ENCODE assay signal across 1 cellular context in the genomic region with DNA sequence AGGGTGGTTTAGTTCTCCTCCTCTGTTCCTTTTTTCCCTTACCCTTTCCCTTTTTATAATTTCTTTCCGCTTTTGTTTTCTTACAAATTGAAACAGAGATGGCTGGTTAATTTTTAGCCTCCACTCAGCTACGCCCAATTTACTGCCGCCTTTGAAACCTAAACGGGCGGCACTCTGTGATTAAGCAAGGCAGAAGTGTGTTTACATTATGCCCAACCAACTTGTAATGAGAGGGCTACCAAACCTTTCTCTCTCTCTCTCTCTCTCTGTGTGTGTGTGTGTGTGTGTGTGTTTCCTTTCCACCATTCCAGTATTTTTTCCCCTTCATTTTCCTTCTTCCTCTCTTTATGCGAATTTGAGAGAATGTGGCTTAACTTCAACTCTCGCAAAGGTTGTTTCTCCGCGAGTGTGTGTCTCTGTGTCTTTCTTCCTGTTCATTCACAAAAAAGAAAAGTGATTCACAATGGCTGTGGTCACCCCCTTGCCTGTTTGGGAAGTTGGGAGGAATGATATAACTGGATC.
TF ChIP-seq lines count a peak whose summit lies in the region.

No MANE protein-coding gene starts in this region.

TF ChIP-seq in HepG2, 621 proteins besides CTCF, POLR2A, EP300 and RAD21 (continued from another document and continues in another):
- peak; percentile 82; the same call in 1 of the 2 replicates for TF ChIP-seq DMAP1 (CRISPR knock-in tag; IDR thresholded peaks at IDR 0.05)
- TF ChIP-seq, protein P1, sequence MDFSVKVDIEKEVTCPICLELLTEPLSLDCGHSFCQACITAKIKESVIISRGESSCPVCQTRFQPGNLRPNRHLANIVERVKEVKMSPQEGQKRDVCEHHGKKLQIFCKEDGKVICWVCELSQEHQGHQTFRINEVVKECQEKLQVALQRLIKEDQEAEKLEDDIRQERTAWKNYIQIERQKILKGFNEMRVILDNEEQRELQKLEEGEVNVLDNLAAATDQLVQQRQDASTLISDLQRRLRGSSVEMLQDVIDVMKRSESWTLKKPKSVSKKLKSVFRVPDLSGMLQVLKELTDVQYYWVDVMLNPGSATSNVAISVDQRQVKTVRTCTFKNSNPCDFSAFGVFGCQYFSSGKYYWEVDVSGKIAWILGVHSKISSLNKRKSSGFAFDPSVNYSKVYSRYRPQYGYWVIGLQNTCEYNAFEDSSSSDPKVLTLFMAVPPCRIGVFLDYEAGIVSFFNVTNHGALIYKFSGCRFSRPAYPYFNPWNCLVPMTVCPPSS (IDR thresholded peaks at IDR 0.05): no peak
- no peak for TF ChIP-seq RAD51 (IDR thresholded peaks at IDR 0.05; ENCODE audit: borderline replicate concordance)
- TF ChIP-seq, protein P2, sequence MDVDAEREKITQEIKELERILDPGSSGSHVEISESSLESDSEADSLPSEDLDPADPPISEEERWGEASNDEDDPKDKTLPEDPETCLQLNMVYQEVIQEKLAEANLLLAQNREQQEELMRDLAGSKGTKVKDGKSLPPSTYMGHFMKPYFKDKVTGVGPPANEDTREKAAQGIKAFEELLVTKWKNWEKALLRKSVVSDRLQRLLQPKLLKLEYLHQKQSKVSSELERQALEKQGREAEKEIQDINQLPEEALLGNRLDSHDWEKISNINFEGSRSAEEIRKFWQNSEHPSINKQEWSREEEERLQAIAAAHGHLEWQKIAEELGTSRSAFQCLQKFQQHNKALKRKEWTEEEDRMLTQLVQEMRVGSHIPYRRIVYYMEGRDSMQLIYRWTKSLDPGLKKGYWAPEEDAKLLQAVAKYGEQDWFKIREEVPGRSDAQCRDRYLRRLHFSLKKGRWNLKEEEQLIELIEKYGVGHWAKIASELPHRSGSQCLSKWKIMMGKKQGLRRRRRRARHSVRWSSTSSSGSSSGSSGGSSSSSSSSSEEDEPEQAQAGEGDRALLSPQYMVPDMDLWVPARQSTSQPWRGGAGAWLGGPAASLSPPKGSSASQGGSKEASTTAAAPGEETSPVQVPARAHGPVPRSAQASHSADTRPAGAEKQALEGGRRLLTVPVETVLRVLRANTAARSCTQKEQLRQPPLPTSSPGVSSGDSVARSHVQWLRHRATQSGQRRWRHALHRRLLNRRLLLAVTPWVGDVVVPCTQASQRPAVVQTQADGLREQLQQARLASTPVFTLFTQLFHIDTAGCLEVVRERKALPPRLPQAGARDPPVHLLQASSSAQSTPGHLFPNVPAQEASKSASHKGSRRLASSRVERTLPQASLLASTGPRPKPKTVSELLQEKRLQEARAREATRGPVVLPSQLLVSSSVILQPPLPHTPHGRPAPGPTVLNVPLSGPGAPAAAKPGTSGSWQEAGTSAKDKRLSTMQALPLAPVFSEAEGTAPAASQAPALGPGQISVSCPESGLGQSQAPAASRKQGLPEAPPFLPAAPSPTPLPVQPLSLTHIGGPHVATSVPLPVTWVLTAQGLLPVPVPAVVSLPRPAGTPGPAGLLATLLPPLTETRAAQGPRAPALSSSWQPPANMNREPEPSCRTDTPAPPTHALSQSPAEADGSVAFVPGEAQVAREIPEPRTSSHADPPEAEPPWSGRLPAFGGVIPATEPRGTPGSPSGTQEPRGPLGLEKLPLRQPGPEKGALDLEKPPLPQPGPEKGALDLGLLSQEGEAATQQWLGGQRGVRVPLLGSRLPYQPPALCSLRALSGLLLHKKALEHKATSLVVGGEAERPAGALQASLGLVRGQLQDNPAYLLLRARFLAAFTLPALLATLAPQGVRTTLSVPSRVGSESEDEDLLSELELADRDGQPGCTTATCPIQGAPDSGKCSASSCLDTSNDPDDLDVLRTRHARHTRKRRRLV (CRISPR knock-in tag; IDR thresholded peaks at IDR 0.05): no peak
- TF ChIP-seq, protein P3, sequence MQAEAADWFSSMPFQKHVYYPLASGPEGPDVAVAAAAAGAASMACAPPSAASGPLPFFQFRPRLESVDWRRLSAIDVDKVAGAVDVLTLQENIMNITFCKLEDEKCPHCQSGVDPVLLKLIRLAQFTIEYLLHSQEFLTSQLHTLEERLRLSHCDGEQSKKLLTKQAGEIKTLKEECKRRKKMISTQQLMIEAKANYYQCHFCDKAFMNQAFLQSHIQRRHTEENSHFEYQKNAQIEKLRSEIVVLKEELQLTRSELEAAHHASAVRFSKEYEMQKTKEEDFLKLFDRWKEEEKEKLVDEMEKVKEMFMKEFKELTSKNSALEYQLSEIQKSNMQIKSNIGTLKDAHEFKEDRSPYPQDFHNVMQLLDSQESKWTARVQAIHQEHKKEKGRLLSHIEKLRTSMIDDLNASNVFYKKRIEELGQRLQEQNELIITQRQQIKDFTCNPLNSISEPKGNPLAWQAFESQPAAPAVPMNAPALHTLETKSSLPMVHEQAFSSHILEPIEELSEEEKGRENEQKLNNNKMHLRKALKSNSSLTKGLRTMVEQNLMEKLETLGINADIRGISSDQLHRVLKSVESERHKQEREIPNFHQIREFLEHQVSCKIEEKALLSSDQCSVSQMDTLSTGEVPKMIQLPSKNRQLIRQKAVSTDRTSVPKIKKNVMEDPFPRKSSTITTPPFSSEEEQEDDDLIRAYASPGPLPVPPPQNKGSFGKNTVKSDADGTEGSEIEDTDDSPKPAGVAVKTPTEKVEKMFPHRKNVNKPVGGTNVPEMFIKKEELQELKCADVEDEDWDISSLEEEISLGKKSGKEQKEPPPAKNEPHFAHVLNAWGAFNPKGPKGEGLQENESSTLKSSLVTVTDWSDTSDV (CRISPR knock-in tag; IDR thresholded peaks at IDR 0.05): no peak
- TF ChIP-seq NFE2L1 (CRISPR knock-in tag; IDR thresholded peaks at IDR 0.05; ENCODE audit: borderline replicate concordance): no peak
- TF ChIP-seq, protein P4, sequence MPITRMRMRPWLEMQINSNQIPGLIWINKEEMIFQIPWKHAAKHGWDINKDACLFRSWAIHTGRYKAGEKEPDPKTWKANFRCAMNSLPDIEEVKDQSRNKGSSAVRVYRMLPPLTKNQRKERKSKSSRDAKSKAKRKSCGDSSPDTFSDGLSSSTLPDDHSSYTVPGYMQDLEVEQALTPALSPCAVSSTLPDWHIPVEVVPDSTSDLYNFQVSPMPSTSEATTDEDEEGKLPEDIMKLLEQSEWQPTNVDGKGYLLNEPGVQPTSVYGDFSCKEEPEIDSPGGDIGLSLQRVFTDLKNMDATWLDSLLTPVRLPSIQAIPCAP (CRISPR knock-in tag; IDR thresholded peaks at IDR 0.05; ENCODE audit: low read depth): no peak
- 0 out of 2 replicates have a peak, but pooled peaks have one; percentile 23 for TF ChIP-seq TP53 (CRISPR knock-in tag; conservative IDR thresholded peaks at IDR 0.05)
- TF ChIP-seq SIX1 (CRISPR knock-in tag; IDR thresholded peaks at IDR 0.05; ENCODE audit: borderline replicate concordance): peak; percentile 76; the same call in 1 of the 2 replicates
- peak; percentile 80 for TF ChIP-seq MED1 (CRISPR knock-in tag; IDR thresholded peaks at IDR 0.05)
- TF ChIP-seq ZNF292 (CRISPR knock-in tag; IDR thresholded peaks at IDR 0.05; ENCODE audit: borderline replicate concordance, low read depth): no peak
- TF ChIP-seq, protein P5, sequence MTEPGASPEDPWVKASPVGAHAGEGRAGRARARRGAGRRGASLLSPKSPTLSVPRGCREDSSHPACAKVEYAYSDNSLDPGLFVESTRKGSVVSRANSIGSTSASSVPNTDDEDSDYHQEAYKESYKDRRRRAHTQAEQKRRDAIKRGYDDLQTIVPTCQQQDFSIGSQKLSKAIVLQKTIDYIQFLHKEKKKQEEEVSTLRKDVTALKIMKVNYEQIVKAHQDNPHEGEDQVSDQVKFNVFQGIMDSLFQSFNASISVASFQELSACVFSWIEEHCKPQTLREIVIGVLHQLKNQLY (CRISPR knock-in tag; IDR thresholded peaks at IDR 0.05): peak; percentile 73
- 0 out of 2 replicates have a peak, but pooled peaks have one; percentile 27 for TF ChIP-seq SIN3A (IDR thresholded peaks at IDR 0.05; ENCODE audit: borderline replicate concordance, low read depth, low read length)
- TF ChIP-seq ONECUT2 (CRISPR knock-in tag; IDR thresholded peaks at IDR 0.05): peak; percentile 38; the same call in 1 of the 2 replicates
- TF ChIP-seq, protein P6, sequence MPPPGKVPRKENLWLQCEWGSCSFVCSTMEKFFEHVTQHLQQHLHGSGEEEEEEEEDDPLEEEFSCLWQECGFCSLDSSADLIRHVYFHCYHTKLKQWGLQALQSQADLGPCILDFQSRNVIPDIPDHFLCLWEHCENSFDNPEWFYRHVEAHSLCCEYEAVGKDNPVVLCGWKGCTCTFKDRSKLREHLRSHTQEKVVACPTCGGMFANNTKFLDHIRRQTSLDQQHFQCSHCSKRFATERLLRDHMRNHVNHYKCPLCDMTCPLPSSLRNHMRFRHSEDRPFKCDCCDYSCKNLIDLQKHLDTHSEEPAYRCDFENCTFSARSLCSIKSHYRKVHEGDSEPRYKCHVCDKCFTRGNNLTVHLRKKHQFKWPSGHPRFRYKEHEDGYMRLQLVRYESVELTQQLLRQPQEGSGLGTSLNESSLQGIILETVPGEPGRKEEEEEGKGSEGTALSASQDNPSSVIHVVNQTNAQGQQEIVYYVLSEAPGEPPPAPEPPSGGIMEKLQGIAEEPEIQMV (CRISPR knock-in tag; IDR thresholded peaks at IDR 0.05; ENCODE audit: low read depth): no peak
- TF ChIP-seq PHF8 (CRISPR knock-in tag; IDR thresholded peaks at IDR 0.05): peak; percentile 20; the same call in 1 of the 2 replicates
- TF ChIP-seq, protein P7, sequence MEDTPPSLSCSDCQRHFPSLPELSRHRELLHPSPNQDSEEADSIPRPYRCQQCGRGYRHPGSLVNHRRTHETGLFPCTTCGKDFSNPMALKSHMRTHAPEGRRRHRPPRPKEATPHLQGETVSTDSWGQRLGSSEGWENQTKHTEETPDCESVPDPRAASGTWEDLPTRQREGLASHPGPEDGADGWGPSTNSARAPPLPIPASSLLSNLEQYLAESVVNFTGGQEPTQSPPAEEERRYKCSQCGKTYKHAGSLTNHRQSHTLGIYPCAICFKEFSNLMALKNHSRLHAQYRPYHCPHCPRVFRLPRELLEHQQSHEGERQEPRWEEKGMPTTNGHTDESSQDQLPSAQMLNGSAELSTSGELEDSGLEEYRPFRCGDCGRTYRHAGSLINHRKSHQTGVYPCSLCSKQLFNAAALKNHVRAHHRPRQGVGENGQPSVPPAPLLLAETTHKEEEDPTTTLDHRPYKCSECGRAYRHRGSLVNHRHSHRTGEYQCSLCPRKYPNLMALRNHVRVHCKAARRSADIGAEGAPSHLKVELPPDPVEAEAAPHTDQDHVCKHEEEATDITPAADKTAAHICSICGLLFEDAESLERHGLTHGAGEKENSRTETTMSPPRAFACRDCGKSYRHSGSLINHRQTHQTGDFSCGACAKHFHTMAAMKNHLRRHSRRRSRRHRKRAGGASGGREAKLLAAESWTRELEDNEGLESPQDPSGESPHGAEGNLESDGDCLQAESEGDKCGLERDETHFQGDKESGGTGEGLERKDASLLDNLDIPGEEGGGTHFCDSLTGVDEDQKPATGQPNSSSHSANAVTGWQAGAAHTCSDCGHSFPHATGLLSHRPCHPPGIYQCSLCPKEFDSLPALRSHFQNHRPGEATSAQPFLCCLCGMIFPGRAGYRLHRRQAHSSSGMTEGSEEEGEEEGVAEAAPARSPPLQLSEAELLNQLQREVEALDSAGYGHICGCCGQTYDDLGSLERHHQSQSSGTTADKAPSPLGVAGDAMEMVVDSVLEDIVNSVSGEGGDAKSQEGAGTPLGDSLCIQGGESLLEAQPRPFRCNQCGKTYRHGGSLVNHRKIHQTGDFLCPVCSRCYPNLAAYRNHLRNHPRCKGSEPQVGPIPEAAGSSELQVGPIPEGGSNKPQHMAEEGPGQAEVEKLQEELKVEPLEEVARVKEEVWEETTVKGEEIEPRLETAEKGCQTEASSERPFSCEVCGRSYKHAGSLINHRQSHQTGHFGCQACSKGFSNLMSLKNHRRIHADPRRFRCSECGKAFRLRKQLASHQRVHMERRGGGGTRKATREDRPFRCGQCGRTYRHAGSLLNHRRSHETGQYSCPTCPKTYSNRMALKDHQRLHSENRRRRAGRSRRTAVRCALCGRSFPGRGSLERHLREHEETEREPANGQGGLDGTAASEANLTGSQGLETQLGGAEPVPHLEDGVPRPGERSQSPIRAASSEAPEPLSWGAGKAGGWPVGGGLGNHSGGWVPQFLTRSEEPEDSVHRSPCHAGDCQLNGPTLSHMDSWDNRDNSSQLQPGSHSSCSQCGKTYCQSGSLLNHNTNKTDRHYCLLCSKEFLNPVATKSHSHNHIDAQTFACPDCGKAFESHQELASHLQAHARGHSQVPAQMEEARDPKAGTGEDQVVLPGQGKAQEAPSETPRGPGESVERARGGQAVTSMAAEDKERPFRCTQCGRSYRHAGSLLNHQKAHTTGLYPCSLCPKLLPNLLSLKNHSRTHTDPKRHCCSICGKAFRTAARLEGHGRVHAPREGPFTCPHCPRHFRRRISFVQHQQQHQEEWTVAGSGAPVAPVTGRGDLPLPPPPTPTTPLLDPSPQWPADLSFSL (CRISPR knock-in tag; IDR thresholded peaks at IDR 0.05): peak; percentile 88
- TF ChIP-seq PHF20 (CRISPR knock-in tag; IDR thresholded peaks at IDR 0.05): no peak
- TF ChIP-seq FLYWCH1 (CRISPR knock-in tag; IDR thresholded peaks at IDR 0.05): no peak
- TF ChIP-seq NR2C2 (CRISPR knock-in tag; IDR thresholded peaks at IDR 0.05; ENCODE audit: borderline replicate concordance): peak; percentile 54; the same call in 1 of the 2 replicates
- TF ChIP-seq FOXK1 (CRISPR knock-in tag; IDR thresholded peaks at IDR 0.05; ENCODE audit: borderline replicate concordance, low read depth): peak; percentile 90; the same call in 1 of the 2 replicates
- TF ChIP-seq SIX4 (CRISPR knock-in tag; IDR thresholded peaks at IDR 0.05): peak; percentile 93
- TF ChIP-seq, protein P8, sequence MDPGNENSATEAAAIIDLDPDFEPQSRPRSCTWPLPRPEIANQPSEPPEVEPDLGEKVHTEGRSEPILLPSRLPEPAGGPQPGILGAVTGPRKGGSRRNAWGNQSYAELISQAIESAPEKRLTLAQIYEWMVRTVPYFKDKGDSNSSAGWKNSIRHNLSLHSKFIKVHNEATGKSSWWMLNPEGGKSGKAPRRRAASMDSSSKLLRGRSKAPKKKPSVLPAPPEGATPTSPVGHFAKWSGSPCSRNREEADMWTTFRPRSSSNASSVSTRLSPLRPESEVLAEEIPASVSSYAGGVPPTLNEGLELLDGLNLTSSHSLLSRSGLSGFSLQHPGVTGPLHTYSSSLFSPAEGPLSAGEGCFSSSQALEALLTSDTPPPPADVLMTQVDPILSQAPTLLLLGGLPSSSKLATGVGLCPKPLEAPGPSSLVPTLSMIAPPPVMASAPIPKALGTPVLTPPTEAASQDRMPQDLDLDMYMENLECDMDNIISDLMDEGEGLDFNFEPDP (CRISPR knock-in tag; conservative IDR thresholded peaks at IDR 0.05): no peak
- TF ChIP-seq HHEX (CRISPR knock-in tag; IDR thresholded peaks at IDR 0.05): peak; percentile 55; the same call in 1 of the 2 replicates
